8 cellular contexts compared by ENCODE assay signal in the genomic region with DNA sequence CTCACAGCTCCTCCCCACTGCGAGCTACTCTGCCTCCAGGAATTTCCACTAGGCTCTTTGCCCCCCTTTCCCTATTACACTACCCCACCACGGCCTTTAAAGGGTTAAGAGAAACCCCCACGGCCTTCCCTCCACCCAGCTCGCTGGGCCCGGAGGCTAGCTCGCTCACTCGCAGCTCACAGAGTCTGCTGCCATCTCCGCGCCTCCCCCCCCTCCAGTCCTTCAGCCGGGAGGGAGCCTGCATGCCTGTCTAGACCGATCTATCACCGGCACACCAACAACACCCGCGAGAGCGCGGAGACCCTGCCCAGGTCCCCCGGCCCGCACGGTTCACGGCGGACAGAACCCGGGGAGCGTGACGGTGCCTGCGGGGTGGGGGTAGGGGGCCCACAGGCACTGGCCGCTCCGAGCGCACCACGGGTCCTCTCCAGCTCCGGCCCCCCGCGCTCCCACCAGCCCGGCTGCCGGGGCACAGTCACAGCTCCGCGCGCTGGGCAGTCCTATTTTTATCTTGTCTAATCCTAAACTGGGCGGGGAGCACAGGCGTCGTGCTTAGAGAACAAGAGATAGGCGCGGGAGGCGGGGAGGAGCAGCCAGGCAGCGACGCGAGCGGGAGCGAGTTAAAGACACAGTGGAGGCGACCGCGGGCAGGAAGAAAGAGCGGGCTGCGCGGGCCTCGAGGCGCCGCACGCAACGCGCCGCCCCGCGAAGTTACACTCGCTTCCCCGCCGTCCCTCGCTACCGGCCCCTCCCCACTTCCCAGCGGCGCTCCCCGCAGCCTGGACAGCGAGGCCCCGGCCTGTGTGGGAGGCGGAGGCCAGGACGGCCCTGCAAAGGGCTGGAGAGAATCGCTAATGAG. TPM values are rescaled to one million over a fixed set of nuclear protein-coding genes. Genes with fewer than 3 reads are reported as not detected.
DNase-seq lines count a peak whose midpoint lies in the region; ATAC-seq and TF ChIP-seq lines count a peak whose summit lies in the region.

No MANE protein-coding gene starts in this region.

- TF ChIP-seq CTCF in coronary artery (IDR thresholded peaks at IDR 0.05) (no peak), lower lobe of right lung (IDR thresholded peaks at IDR 0.05) (no peak)

- H3K27me3 ChIP-seq in SJCRH30 (no peaks in the 10 kb centered on the region), lower lobe of right lung (ENCODE audit: low read depth) (no peaks in the 10 kb centered on the region), thymus (ENCODE audit: control insufficient read depth, insufficient read depth) (no peaks in the 10 kb centered on the region)

- DNase-seq in DMS53 (lab: John Stamatoyannopoulos, UW): peak; percentile 51
- DNase-seq in DMS53 treated with DMSO at 0.1 percent for 48 hours (lab: John Stamatoyannopoulos, UW; ENCODE audit: unreplicated experiment): no peak
- DNase-seq in SJCRH30: peak; percentile 59 to 62
- no peak for DNase-seq in coronary artery (ENCODE audit: low spot score)
- peak; percentile 62 for DNase-seq in lower lobe of right lung
- DNase-seq in HPDE6-E6E7 (ENCODE audit: extremely low spot score): no peak
- DNase-seq in HT-29 (ENCODE audit: low spot score): no peak

- peak overlapping the region; percentile 66 for H3K27ac ChIP-seq in SJCRH30
- H3K27ac ChIP-seq in coronary artery: peak overlapping the region; percentile 81 to 87
- H3K27ac ChIP-seq in lower lobe of right lung: peak overlapping the region; percentile 31
- peak overlapping the region; percentile 42 for H3K27ac ChIP-seq in thymus (ENCODE audit: low read depth)

- H3K4me3 ChIP-seq in SJCRH30: peak overlapping the region; percentile 82
- peak overlapping the region; percentile 88 for H3K4me3 ChIP-seq in coronary artery
- peak overlapping the region; percentile 74 for H3K4me3 ChIP-seq in lower lobe of right lung
- H3K4me3 ChIP-seq in thymus (ENCODE audit: low read length): peak overlapping the region; percentile 77

- no peaks in the 10 kb centered on the region; the same call in 1 of the 2 replicates for H3K4me1 ChIP-seq in SJCRH30
- peaks cover 34% of the 10 kb centered on the region for H3K4me1 ChIP-seq in lower lobe of right lung
- peaks cover 15% of the 10 kb centered on the region for H3K4me1 ChIP-seq in thymus (ENCODE audit: control insufficient read depth, insufficient read depth, low read length)

- no peak for ATAC-seq in lower lobe of right lung

- H3K36me3 ChIP-seq in SJCRH30 (0 out of 2 replicates have a peak, but pooled peaks cover 3% of the 10 kb centered on the region), lower lobe of right lung (no peaks in the 10 kb centered on the region), thymus (ENCODE audit: control insufficient read depth, insufficient read depth) (no peaks in the 10 kb centered on the region)

- no peaks in the 10 kb centered on the region for H3K9me3 ChIP-seq in SJCRH30 (replicated peaks)
- H3K9me3 ChIP-seq in lower lobe of right lung: no peaks in the 10 kb centered on the region
- no peaks in the 10 kb centered on the region for H3K9me3 ChIP-seq in thymus (ENCODE audit: control insufficient read depth)

- intact Hi-C loops in lower lobe of right lung (cut with DNase I): no loop called here

- WGBS in thymus: 3% methylated on average over 76 of the region's 76 CpGs

RNA-seq across cellular contexts. Expression of gene BCOR, which starts 3.5 kb away (rescaled TPM):
- total RNA-seq in SJCRH30 (2014; rRNA removed; shearing (Covaris generic)): 62.5 and 64.8 TPM in 2 replicates
- total RNA-seq in lower lobe of right lung: 25.7 TPM
- 24.4 TPM for polyA plus RNA-seq in thymus
- 23.3 and 25.5 TPM in 2 replicates for total RNA-seq in HT-29 (2014; rRNA removed; shearing (Covaris generic))

Comparison
In these comparisons a context has a peak if more than half of its experiments do, and no peak if none do; other contexts are left out.
1. DNase-seq: peak in DMS53 (single experiment), SJCRH30 (2 of 2) and lower lobe of right lung (single experiment); none in DMS53 treated with DMSO at 0.1 percent for 48 hours (single experiment), coronary artery (single experiment), HPDE6-E6E7 (single experiment) and HT-29 (single experiment).
2. H3K27ac ChIP-seq: peak in every context shown above with its lines; median percentile 84 in coronary artery; 66 in SJCRH30; 42 in thymus; 31 in lower lobe of right lung.
3. Peak in every context shown above with its lines, with median percentiles within 50 percentile points of each other: H3K4me3 ChIP-seq.